In the genomic region with DNA sequence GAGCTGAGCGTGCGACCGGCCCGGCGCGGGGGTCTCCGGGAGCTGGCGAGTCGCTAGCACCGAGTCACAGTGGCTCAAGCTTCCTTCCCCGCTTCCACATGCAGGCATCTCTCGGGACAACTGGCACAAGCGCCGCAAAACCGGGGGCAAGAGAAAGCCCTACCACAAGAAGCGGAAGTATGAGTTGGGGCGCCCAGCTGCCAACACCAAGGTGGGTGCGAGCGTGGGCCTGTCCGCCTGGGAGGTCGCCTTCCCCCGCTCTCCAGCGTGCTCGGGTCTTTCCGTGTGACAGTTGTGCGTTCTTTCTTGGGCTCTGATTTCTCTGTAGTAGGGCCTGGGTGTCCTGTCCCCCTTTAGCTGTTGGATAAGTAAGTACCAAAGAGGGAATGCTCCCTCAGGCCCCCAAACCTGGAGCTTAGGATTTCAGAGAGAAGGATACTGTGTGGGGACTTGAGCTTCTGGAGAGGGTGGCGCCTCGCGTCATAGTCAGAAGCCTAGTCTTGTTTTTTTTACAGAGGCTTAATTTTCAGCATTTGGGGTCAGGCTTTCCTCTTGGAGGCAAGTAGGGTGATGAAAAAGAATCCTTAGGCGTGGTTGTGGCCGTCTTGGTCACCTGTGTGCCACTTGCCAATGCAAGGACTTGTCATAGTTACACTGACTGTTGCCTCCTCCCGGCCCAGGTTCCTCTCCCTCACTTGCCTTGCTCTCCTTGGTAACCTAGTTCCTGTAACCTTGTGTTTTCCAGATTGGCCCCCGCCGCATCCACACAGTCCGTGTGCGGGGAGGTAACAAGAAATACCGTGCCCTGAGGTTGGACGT, we compare ENCODE assay signal across 1 cellular context.
TF ChIP-seq lines count a peak whose summit lies in the region.

No MANE protein-coding gene starts in this region.

TF ChIP-seq in HepG2, 621 proteins besides CTCF, POLR2A, EP300 and RAD21 (continued from another document):
- TF ChIP-seq, protein P1, sequence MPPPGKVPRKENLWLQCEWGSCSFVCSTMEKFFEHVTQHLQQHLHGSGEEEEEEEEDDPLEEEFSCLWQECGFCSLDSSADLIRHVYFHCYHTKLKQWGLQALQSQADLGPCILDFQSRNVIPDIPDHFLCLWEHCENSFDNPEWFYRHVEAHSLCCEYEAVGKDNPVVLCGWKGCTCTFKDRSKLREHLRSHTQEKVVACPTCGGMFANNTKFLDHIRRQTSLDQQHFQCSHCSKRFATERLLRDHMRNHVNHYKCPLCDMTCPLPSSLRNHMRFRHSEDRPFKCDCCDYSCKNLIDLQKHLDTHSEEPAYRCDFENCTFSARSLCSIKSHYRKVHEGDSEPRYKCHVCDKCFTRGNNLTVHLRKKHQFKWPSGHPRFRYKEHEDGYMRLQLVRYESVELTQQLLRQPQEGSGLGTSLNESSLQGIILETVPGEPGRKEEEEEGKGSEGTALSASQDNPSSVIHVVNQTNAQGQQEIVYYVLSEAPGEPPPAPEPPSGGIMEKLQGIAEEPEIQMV (CRISPR knock-in tag; IDR thresholded peaks at IDR 0.05; ENCODE audit: low read depth), result no peak
- TF ChIP-seq ATM (IDR thresholded peaks at IDR 0.05; ENCODE audit: borderline replicate concordance) (no peak), ARHGAP35 (CRISPR knock-in tag; IDR thresholded peaks at IDR 0.05; ENCODE audit: borderline replicate concordance) (no peak), ZNF879 (CRISPR knock-in tag; IDR thresholded peaks at IDR 0.05) (0 out of 2 replicates have a peak, but pooled peaks have one; percentile 21), TRIM24 (CRISPR knock-in tag; IDR thresholded peaks at IDR 0.05) (no peak), RNF2 (conservative IDR thresholded peaks at IDR 0.05; ENCODE audit: low read depth) (no peak), ZNF75D (CRISPR knock-in tag; IDR thresholded peaks at IDR 0.05; ENCODE audit: borderline replicate concordance) (no peak), ZNF235 (CRISPR knock-in tag; IDR thresholded peaks at IDR 0.05; ENCODE audit: borderline replicate concordance) (no peak), CENPX (CRISPR knock-in tag; IDR thresholded peaks at IDR 0.05) (no peak), RFX3 (CRISPR knock-in tag; IDR thresholded peaks at IDR 0.05) (no peak), GATAD2A (CRISPR knock-in tag; IDR thresholded peaks at IDR 0.05) (no peak), XRCC5 (optimal IDR thresholded peaks at IDR 0.05; ENCODE audit: low read length) (no peak), TGIF2 (CRISPR knock-in tag; IDR thresholded peaks at IDR 0.05) (no peak), CCDC6 (CRISPR knock-in tag; IDR thresholded peaks at IDR 0.05) (no peak), HOXA7 (CRISPR knock-in tag; IDR thresholded peaks at IDR 0.05) (no peak), CC2D1A (CRISPR knock-in tag; IDR thresholded peaks at IDR 0.05) (no peak), ZNF180 (CRISPR knock-in tag; IDR thresholded peaks at IDR 0.05; ENCODE audit: borderline replicate concordance, low read depth) (no peak), HNF4G (IDR thresholded peaks at IDR 0.05; ENCODE audit: borderline replicate concordance, low read depth, low read length) (no peak), HNF4G (CRISPR knock-in tag; IDR thresholded peaks at IDR 0.05; ENCODE audit: borderline replicate concordance, low read depth) (no peak), GTF3A (CRISPR knock-in tag; conservative IDR thresholded peaks at IDR 0.05) (peak; percentile 65; the same call in 1 of the 2 replicates), ZSCAN9 (CRISPR knock-in tag; IDR thresholded peaks at IDR 0.05; ENCODE audit: borderline replicate concordance) (no peak), HDAC2 (CRISPR knock-in tag; IDR thresholded peaks at IDR 0.05) (no peak), MTA3 (CRISPR knock-in tag; IDR thresholded peaks at IDR 0.05) (no peak), STAT5B (CRISPR knock-in tag; IDR thresholded peaks at IDR 0.05) (no peak), SRSF1 (optimal IDR thresholded peaks at IDR 0.05; ENCODE audit: low read depth, low read length) (no peak), ZNF569 (CRISPR knock-in tag; IDR thresholded peaks at IDR 0.05; ENCODE audit: borderline replicate concordance) (no peak), MED8 (CRISPR knock-in tag; IDR thresholded peaks at IDR 0.05; ENCODE audit: insufficient replicate concordance) (no peak), SRF (IDR thresholded peaks at IDR 0.05; ENCODE audit: low read depth, low read length) (no peak)
- TF ChIP-seq, protein P2, sequence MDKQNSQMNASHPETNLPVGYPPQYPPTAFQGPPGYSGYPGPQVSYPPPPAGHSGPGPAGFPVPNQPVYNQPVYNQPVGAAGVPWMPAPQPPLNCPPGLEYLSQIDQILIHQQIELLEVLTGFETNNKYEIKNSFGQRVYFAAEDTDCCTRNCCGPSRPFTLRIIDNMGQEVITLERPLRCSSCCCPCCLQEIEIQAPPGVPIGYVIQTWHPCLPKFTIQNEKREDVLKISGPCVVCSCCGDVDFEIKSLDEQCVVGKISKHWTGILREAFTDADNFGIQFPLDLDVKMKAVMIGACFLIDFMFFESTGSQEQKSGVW (CRISPR knock-in tag; IDR thresholded peaks at IDR 0.05; ENCODE audit: borderline replicate concordance), result no peak
- TF ChIP-seq, protein P3, sequence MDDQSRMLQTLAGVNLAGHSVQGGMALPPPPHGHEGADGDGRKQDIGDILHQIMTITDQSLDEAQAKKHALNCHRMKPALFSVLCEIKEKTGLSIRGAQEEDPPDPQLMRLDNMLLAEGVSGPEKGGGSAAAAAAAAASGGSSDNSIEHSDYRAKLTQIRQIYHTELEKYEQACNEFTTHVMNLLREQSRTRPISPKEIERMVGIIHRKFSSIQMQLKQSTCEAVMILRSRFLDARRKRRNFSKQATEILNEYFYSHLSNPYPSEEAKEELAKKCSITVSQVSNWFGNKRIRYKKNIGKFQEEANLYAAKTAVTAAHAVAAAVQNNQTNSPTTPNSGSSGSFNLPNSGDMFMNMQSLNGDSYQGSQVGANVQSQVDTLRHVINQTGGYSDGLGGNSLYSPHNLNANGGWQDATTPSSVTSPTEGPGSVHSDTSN (CRISPR knock-in tag; IDR thresholded peaks at IDR 0.05; ENCODE audit: borderline replicate concordance), result no peak
- TF ChIP-seq, protein P4, sequence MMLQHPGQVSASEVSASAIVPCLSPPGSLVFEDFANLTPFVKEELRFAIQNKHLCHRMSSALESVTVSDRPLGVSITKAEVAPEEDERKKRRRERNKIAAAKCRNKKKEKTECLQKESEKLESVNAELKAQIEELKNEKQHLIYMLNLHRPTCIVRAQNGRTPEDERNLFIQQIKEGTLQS (CRISPR knock-in tag; IDR thresholded peaks at IDR 0.05), result no peak
- TF ChIP-seq, protein P5, sequence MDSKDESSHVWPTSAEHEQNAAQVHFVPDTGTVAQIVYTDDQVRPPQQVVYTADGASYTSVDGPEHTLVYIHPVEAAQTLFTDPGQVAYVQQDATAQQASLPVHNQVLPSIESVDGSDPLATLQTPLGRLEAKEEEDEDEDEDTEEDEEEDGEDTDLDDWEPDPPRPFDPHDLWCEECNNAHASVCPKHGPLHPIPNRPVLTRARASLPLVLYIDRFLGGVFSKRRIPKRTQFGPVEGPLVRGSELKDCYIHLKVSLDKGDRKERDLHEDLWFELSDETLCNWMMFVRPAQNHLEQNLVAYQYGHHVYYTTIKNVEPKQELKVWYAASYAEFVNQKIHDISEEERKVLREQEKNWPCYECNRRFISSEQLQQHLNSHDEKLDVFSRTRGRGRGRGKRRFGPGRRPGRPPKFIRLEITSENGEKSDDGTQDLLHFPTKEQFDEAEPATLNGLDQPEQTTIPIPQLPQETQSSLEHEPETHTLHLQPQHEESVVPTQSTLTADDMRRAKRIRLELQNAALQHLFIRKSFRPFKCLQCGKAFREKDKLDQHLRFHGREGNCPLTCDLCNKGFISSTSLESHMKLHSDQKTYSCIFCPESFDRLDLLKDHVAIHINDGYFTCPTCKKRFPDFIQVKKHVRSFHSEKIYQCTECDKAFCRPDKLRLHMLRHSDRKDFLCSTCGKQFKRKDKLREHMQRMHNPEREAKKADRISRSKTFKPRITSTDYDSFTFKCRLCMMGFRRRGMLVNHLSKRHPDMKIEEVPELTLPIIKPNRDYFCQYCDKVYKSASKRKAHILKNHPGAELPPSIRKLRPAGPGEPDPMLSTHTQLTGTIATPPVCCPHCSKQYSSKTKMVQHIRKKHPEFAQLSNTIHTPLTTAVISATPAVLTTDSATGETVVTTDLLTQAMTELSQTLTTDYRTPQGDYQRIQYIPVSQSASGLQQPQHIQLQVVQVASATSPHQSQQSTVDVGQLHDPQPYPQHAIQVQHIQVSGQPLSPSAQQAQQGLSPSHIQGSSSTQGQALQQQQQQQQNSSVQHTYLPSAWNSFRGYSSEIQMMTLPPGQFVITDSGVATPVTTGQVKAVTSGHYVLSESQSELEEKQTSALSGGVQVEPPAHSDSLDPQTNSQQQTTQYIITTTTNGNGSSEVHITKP (CRISPR knock-in tag; IDR thresholded peaks at IDR 0.05; ENCODE audit: low read depth), result no peak
- TF ChIP-seq, protein P6, sequence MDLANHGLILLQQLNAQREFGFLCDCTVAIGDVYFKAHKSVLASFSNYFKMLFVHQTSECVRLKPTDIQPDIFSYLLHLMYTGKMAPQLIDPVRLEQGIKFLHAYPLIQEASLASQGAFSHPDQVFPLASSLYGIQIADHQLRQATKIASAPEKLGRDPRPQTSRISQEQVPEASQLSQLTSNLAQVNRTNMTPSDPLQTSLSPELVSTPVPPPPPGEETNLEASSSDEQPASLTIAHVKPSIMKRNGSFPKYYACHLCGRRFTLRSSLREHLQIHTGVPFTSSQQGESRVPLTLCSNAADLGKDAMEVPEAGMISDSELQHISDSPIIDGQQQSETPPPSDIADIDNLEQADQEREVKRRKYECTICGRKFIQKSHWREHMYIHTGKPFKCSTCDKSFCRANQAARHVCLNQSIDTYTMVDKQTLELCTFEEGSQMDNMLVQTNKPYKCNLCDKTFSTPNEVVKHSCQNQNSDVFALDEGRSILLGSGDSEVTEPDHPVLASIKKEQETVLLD (CRISPR knock-in tag; IDR thresholded peaks at IDR 0.05; ENCODE audit: low read depth), result no peak
- TF ChIP-seq, protein P7, sequence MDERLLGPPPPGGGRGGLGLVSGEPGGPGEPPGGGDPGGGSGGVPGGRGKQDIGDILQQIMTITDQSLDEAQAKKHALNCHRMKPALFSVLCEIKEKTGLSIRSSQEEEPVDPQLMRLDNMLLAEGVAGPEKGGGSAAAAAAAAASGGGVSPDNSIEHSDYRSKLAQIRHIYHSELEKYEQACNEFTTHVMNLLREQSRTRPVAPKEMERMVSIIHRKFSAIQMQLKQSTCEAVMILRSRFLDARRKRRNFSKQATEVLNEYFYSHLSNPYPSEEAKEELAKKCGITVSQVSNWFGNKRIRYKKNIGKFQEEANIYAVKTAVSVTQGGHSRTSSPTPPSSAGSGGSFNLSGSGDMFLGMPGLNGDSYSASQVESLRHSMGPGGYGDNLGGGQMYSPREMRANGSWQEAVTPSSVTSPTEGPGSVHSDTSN (CRISPR knock-in tag; IDR thresholded peaks at IDR 0.05), result no peak
- TF ChIP-seq, protein P8, sequence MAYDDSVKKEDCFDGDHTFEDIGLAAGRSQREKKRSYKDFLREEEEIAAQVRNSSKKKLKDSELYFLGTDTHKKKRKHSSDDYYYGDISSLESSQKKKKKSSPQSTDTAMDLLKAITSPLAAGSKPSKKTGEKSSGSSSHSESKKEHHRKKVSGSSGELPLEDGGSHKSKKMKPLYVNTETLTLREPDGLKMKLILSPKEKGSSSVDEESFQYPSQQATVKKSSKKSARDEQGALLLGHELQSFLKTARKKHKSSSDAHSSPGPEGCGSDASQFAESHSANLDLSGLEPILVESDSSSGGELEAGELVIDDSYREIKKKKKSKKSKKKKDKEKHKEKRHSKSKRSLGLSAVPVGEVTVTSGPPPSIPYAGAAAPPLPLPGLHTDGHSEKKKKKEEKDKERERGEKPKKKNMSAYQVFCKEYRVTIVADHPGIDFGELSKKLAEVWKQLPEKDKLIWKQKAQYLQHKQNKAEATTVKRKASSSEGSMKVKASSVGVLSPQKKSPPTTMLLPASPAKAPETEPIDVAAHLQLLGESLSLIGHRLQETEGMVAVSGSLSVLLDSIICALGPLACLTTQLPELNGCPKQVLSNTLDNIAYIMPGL (CRISPR knock-in tag; IDR thresholded peaks at IDR 0.05; ENCODE audit: borderline replicate concordance in 1 of 2, low read depth in 1 of 2), result no peak; a peak in 1 of 4 replicates
- TF ChIP-seq, protein P9, sequence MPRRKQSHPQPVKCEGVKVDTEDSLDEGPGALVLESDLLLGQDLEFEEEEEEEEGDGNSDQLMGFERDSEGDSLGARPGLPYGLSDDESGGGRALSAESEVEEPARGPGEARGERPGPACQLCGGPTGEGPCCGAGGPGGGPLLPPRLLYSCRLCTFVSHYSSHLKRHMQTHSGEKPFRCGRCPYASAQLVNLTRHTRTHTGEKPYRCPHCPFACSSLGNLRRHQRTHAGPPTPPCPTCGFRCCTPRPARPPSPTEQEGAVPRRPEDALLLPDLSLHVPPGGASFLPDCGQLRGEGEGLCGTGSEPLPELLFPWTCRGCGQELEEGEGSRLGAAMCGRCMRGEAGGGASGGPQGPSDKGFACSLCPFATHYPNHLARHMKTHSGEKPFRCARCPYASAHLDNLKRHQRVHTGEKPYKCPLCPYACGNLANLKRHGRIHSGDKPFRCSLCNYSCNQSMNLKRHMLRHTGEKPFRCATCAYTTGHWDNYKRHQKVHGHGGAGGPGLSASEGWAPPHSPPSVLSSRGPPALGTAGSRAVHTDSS (CRISPR knock-in tag; conservative IDR thresholded peaks at IDR 0.05), result no peak
TF ChIP-seq in HepG2: peak in this region for 37.
